8 cellular contexts compared by ENCODE assay signal in the genomic region with DNA sequence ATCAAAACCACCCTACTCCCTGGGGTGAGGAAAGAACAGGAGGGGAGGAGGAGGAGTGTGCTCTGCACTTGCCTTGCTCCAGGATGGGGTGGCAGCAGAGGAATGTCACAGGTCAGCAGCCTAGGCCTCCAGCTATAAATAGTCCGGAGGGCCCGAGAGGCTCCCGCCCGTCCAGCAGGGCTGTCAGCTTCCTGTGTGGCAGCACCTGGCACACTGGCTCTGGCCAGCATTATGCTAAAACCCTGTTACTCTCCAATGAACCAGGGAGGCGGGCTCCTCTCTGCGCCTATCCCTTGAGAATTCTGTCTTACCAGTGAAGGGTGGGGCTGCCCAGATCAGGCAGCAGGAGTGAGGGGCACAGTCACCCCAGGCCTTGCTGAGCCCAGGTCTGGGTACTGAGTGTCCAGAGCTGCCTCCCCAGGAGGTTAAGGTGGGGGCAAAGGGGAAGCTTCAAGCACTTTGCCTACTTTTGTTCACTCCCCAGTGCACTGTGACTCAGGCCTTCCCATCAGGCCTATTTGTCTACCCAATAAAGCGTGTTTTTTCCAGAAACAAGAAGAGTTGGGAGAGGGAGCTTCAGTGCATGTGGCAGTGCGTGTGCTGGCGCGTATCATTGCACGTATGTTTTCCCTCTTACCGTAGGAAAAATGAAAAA. TPM values are rescaled to one million over a fixed set of nuclear protein-coding genes. Genes with fewer than 3 reads are reported as not detected.
DNase-seq lines count a peak whose midpoint lies in the region; ATAC-seq and TF ChIP-seq lines count a peak whose summit lies in the region.

No MANE protein-coding gene starts in this region.

- in situ Hi-C loops in Panc1 (cut with HindIII; ENCODE audit: low pct_unique_long_range_greater_than_20kb, low sequenced_read_pairs), result no loop called here

- H3K27me3 ChIP-seq in Panc1 (ENCODE audit: control insufficient read depth, insufficient read depth, low read length), result no peaks in the 10 kb centered on the region
- no peaks in the 10 kb centered on the region for H3K27me3 ChIP-seq in upper lobe of right lung

- BruUV-seq in Panc1 (replicated peaks; lab: Mats Ljungman, UMichigan), result no TSS peak

- peaks cover 32% of the 10 kb centered on the region for H3K36me3 Mint-ChIP-seq in effector memory CD8-positive, alpha-beta T cell (ENCODE audit: insufficient read depth)

- H3K27ac ChIP-seq in Panc1 (ENCODE audit: low read length) (peak overlapping the region; percentile 65), mesodermal cell (ENCODE audit: low read depth, low read length, severe bottlenecking) (peak overlapping the region; percentile 75), upper lobe of right lung (peak overlapping the region; percentile 82)

- peak overlapping the region; percentile 94 to 99 for H3K4me3 Mint-ChIP-seq in effector memory CD8-positive, alpha-beta T cell

- no peaks in the 10 kb centered on the region for H3K9me3 ChIP-seq in Panc1 (ENCODE audit: control insufficient read depth, insufficient read depth, low read depth, low read length)
- no peaks in the 10 kb centered on the region for H3K9me3 ChIP-seq in mesodermal cell (ENCODE audit: control insufficient read depth, low read length)
- no peaks in the 10 kb centered on the region for H3K9me3 ChIP-seq in upper lobe of right lung

- H3K4me3 ChIP-seq in Panc1 (ENCODE audit: low read depth in 2 of 2, low read length in 2 of 2) (peak overlapping the region in 1 of 2 experiments; percentile 40; a peak in 1 of 4 replicates), mesodermal cell (ENCODE audit: extremely low read depth, insufficient read depth, low read length, poor library complexity, severe bottlenecking) (peak overlapping the region; percentile 20), upper lobe of right lung (peak overlapping the region; percentile 36)

- no peaks in the 10 kb centered on the region for H3K27me3 Mint-ChIP-seq in effector memory CD8-positive, alpha-beta T cell

- WGBS in mesodermal cell (ENCODE audit: insufficient coverage in 2 of 2), 2 experiments, result 48 to 53% methylated on average over 8 to 11 of the region's 12 CpGs

- no peak for TF ChIP-seq CTCF in Panc1 (IDR thresholded peaks at IDR 0.05)
- TF ChIP-seq CTCF in upper lobe of right lung (IDR thresholded peaks at IDR 0.05), result no peak

- peaks cover 15% of the 10 kb centered on the region for H3K4me1 ChIP-seq in Panc1 (ENCODE audit: control insufficient read depth, insufficient read depth, low read length)
- H3K4me1 ChIP-seq in mesodermal cell (ENCODE audit: control insufficient read depth, insufficient read depth, low read length, poor library complexity, severe bottlenecking), result peaks cover 15% of the 10 kb centered on the region
- H3K4me1 ChIP-seq in upper lobe of right lung, result peaks cover 34% of the 10 kb centered on the region

- POLR2A ChIA-PET in Panc1 (lab: Charles Lee), result interaction anchor here (0.6 to 1.3 kb wide), 5 partner anchors 26 to 1895 kb away, joined by 3 to 13 read pairs (median 5); a partner anchor contains a TSS

- H3K9me3 Mint-ChIP-seq in effector memory CD8-positive, alpha-beta T cell, result no peaks in the 10 kb centered on the region

- peaks cover 20 to 25% of the 10 kb centered on the region in 2 donors for H3K4me1 Mint-ChIP-seq in effector memory CD8-positive, alpha-beta T cell (ENCODE audit: low read depth in 2 of 2)

- H3K27ac Mint-ChIP-seq in effector memory CD8-positive, alpha-beta T cell, result peak overlapping the region; percentile 96 to 98

- CTCF ChIA-PET in Panc1 (lab: Charles Lee), result interaction anchor here (0.6 to 2.6 kb wide), 10 partner anchors 10 to 1276 kb away, joined by 3 to 15 read pairs (median 6); a partner anchor contains a TSS

- peak in 10 of 14 donors; percentile 15 to 84 (median 43) for DNase-seq in C1 segment of cervical spinal cord (lab: John Stamatoyannopoulos, UW)
- DNase-seq in Panc1 (ENCODE audit: low read depth, low spot score), result no peak
- no peak for DNase-seq in effector memory CD8-positive, alpha-beta T cell
- DNase-seq in upper lobe of right lung, result peak; percentile 86
- DNase-seq in NCI-H1930 (lab: John Stamatoyannopoulos, UW), result no peak

- intact Hi-C loops in Panc1 (cut with micrococcal nuclease; ENCODE audit: unreplicated experiment) (loop anchor here (5.0 kb wide), 1 partner anchor 56 kb away; a partner anchor contains a TSS), upper lobe of right lung (cut with DNase I) (no loop called here)

- H3K36me3 ChIP-seq in Panc1 (ENCODE audit: control insufficient read depth, insufficient read depth, low read length) (no peaks in the 10 kb centered on the region), mesodermal cell (ENCODE audit: control insufficient read depth, insufficient read depth, low read length) (peaks cover 3% of the 10 kb centered on the region), upper lobe of right lung (peaks cover 12% of the 10 kb centered on the region)

- ATAC-seq in GM18909 (IDR thresholded peaks at IDR 0.05; ENCODE audit: poor library complexity, unreplicated experiment), result peak; percentile 19
- no peak for ATAC-seq in Panc1
- no peak for ATAC-seq in effector memory CD8-positive, alpha-beta T cell (replicated peaks)
- peak; percentile 46 for ATAC-seq in upper lobe of right lung
- ATAC-seq in HG02571 (IDR thresholded peaks at IDR 0.05; ENCODE audit: unreplicated experiment), result no peak

RNA-seq across cellular contexts. Expression of a gene that starts 1.1 kb away (rescaled TPM):
- 74.5 TPM for total RNA-seq in Panc1 (2021; ENCODE audit: unreplicated experiment)
- 81.3 TPM for polyA plus RNA-seq in Panc1 (2012; ENCODE audit: insufficient read length)
- 35.8 TPM for polyA plus RNA-seq in mesodermal cell (2013, experiment 1 of 2)
- polyA plus RNA-seq in mesodermal cell (2013, experiment 2 of 2), result 28.5 TPM
- total RNA-seq in upper lobe of right lung, result 68.5 TPM

RNA-seq across cellular contexts. Expression of a gene that starts 7.1 kb away (rescaled TPM):
- total RNA-seq in Panc1 (2021; ENCODE audit: unreplicated experiment) (0.28 TPM), upper lobe of right lung (32.9 TPM)
- not detected for polyA plus RNA-seq in Panc1 (2012; ENCODE audit: insufficient read length)
- not detected for polyA plus RNA-seq in mesodermal cell (2013, experiment 1 of 2)
- 0.30 TPM for polyA plus RNA-seq in mesodermal cell (2013, experiment 2 of 2)

RNA-seq across cellular contexts. Expression of a gene that starts 25.7 kb away (rescaled TPM):
- total RNA-seq in Panc1 (2021; ENCODE audit: unreplicated experiment) (84.9 TPM), upper lobe of right lung (44.0 TPM)
- 87.5 TPM for polyA plus RNA-seq in Panc1 (2012; ENCODE audit: insufficient read length)
- 95.4 TPM for polyA plus RNA-seq in mesodermal cell (2013, experiment 1 of 2)
- 93.2 TPM for polyA plus RNA-seq in mesodermal cell (2013, experiment 2 of 2)

RNA-seq across cellular contexts. Expression of a gene that starts 53.5 kb away (rescaled TPM):
- total RNA-seq in Panc1 (2021; ENCODE audit: unreplicated experiment) (13.5 TPM), upper lobe of right lung (0.35 TPM)
- 14.4 TPM for polyA plus RNA-seq in Panc1 (2012; ENCODE audit: insufficient read length)
- 9.8 TPM for polyA plus RNA-seq in mesodermal cell (2013, experiment 1 of 2)
- 8.9 TPM for polyA plus RNA-seq in mesodermal cell (2013, experiment 2 of 2)

RNA-seq across cellular contexts. Expression of a gene that starts 56.3 kb away (rescaled TPM):
- 50.5 TPM for total RNA-seq in Panc1 (2021; ENCODE audit: unreplicated experiment)
- 40.1 TPM for polyA plus RNA-seq in Panc1 (2012; ENCODE audit: insufficient read length)
- polyA plus RNA-seq in mesodermal cell (2013, experiment 1 of 2), result 45.0 TPM
- polyA plus RNA-seq in mesodermal cell (2013, experiment 2 of 2), result 42.5 TPM
- 33.2 TPM for total RNA-seq in upper lobe of right lung

Comparison
In these comparisons a context has a peak if more than half of its experiments do, and no peak if none do; other contexts are left out.
1. DNase-seq: peak in C1 segment of cervical spinal cord (10 of 14) and upper lobe of right lung (single experiment); none in Panc1 (single experiment), effector memory CD8-positive, alpha-beta T cell (0 of 3) and NCI-H1930 (0 of 2).
2. ATAC-seq: peak in GM18909 (single experiment) and upper lobe of right lung (single experiment); none in Panc1 (single experiment), effector memory CD8-positive, alpha-beta T cell (single experiment) and HG02571 (single experiment).
3. RNA of a gene that starts 7.1 kb away (total RNA-seq): 32.9 TPM in upper lobe of right lung (single experiment); 0.28 TPM in Panc1 (single experiment); every median in the first group is over 10 times any median in the second.
4. Peak in every context shown above with its lines, with median percentiles within 50 percentile points of each other: H3K27ac ChIP-seq.